8 cellular contexts compared by ENCODE assay signal in genomic region chr1:111656093-111657017, GRCh38. TPM values are rescaled to one million over a fixed set of nuclear protein-coding genes. Genes with fewer than 3 reads are reported as not detected.
A peak's percentile ranks its signal among the peaks of the same experiment; 100 is the strongest.
DNase-seq lines count a peak whose midpoint lies in the region; ATAC-seq and TF ChIP-seq lines count a peak whose summit lies in the region.

No MANE protein-coding gene starts in this region.

- H3K9me3 Mint-ChIP-seq in Caco-2 (ENCODE audit: unreplicated experiment): no peaks in the 10 kb centered on the region
- H3K9me3 Mint-ChIP-seq in H9: no peaks in the 10 kb centered on the region

- H4K5ac ChIP-seq in H9 (ENCODE audit: insufficient read length, low read depth, low read length): no peak overlapping the region
- H4K5ac ChIP-seq in mesendoderm (ENCODE audit: low read length): no peak overlapping the region

- no peaks in the 10 kb centered on the region for H3K9me2 ChIP-seq in PC-9 (ENCODE audit: insufficient read depth)

- H3K4me3 ChIP-seq in Caco-2 (ENCODE audit: low read depth, low read length) (no peak overlapping the region), PC-9 (no peak overlapping the region), dorsolateral prefrontal cortex (no peak overlapping the region), mesendoderm (ENCODE audit: low read length) (no peak overlapping the region)

- TF ChIP-seq CTCF in Caco-2 (IDR thresholded peaks at IDR 0.05; ENCODE audit: insufficient read depth in 1 of 2, low read depth in 1 of 2, low read length in 1 of 2, severe bottlenecking in 1 of 2, unreplicated experiment in 1 of 2) (peak; percentile 36 to 44), H9 (conservative IDR thresholded peaks at IDR 0.05) (peak; percentile 68), PC-9 (conservative IDR thresholded peaks at IDR 0.05) (peak; percentile 92), dorsolateral prefrontal cortex (IDR thresholded peaks at IDR 0.05 in 54 of 56, conservative IDR thresholded peaks at IDR 0.05 in 2 of 56; ENCODE audit: low read depth in 1 of 56, partially characterized antibody in 56 of 56) (peak; percentile 21 to 91 (median 70))

- H3K14ac ChIP-seq in H9 (ENCODE audit: insufficient read depth, low read length): no peak overlapping the region

- H2AK5ac ChIP-seq in H9 (ENCODE audit: insufficient read length, low read length): no peak overlapping the region
- H2AK5ac ChIP-seq in mesendoderm (ENCODE audit: low read length): no peak overlapping the region

- H3T11ph ChIP-seq in H9 (ENCODE audit: low read length): no peak overlapping the region

- no peak overlapping the region for H3K18ac ChIP-seq in H9 (ENCODE audit: insufficient read length, low read depth, low read length)
- H3K18ac ChIP-seq in mesendoderm (ENCODE audit: low read length): no peak overlapping the region

- no peak overlapping the region for H4K8ac ChIP-seq in H9 (replicated peaks; ENCODE audit: insufficient read length, low read depth, low read length)
- no peak overlapping the region for H4K8ac ChIP-seq in mesendoderm (ENCODE audit: low read depth, low read length)

- H3K9ac ChIP-seq in H9 (ENCODE audit: extremely low read depth, insufficient read length, low read length) (no peak overlapping the region), mesendoderm (ENCODE audit: low read length) (no peak overlapping the region)

- no CpG with 5 or more reads among the region's 5 CpGs for WGBS in H9 (ENCODE audit: extremely low coverage, insufficient read length, low lambda C conversion rate)
- 100% methylated on average over 1 of the region's 5 CpGs for WGBS in mesendoderm (ENCODE audit: extremely low coverage, insufficient coverage, low lambda C conversion rate)

- BruUV-seq in Caco-2 (replicated peaks; lab: Mats Ljungman, UMichigan): no TSS peak
- BruUV-seq in PC-9 (replicated peaks; lab: Mats Ljungman, UMichigan): no TSS peak

- H3K9me3 ChIP-seq in Caco-2 (no peaks in the 10 kb centered on the region), H9 (ENCODE audit: control insufficient read depth, low read depth, low read length) (no peaks in the 10 kb centered on the region), PC-9 (ENCODE audit: insufficient read depth, low read depth) (no peaks in the 10 kb centered on the region)

- no peak overlapping the region for H2BK120ac ChIP-seq in H9 (ENCODE audit: low read depth, low read length, poor library complexity, severe bottlenecking)
- no peak overlapping the region for H2BK120ac ChIP-seq in mesendoderm (ENCODE audit: low read depth, low read length)

- peaks cover 34% of the 10 kb centered on the region for H3F3A ChIP-seq in PC-9 (ENCODE audit: insufficient read depth, low read depth)

- peak overlapping the region; percentile 51 for H3K27ac Mint-ChIP-seq in Caco-2 (ENCODE audit: unreplicated experiment)
- H3K27ac Mint-ChIP-seq in H9: peak overlapping the region in 2 of 3 experiments; percentile 8 to 78; a peak in 2 of 7 replicates

- H2AFZ ChIP-seq in H9 (ENCODE audit: low read length) (no peak overlapping the region), PC-9 (no peak overlapping the region)

- CTCF ChIA-PET in Caco-2 (lab: Charles Lee) (interaction anchor here (0.6 kb wide), 1 partner anchor 139 kb away, joined by 5 read pairs; no protein-coding TSS in a partner anchor), PC-9 (lab: Charles Lee) (interaction anchor here (1.0 kb wide), 1 partner anchor 148 kb away, joined by 4 read pairs; no protein-coding TSS in a partner anchor)

- H2BK15ac ChIP-seq in H9 (ENCODE audit: low read depth, low read length) (no peak overlapping the region), mesendoderm (replicated peaks; ENCODE audit: low read depth) (no peak overlapping the region)

- H2BK20ac ChIP-seq in H9 (ENCODE audit: low read depth, low read length, poor library complexity, severe bottlenecking): no peak overlapping the region

- DNase-seq in Caco-2 (peak in 1 of 2 experiments; percentile 48), H9 (no peak), PC-9 (peak; percentile 20 to 59), dorsolateral prefrontal cortex (peak in 1 of 10 donors; percentile 29), mesendoderm (peak; percentile 65), activated gamma-delta T cell (lab: John Stamatoyannopoulos, UW) (no peak)

- H3K4me1 Mint-ChIP-seq in Caco-2 (ENCODE audit: low read depth, unreplicated experiment) (peaks cover 21% of the 10 kb centered on the region), H9 (peaks cover 10 to 21% of the 10 kb centered on the region in 2 experiments)

- H3K27me3 ChIP-seq in Caco-2 (replicated peaks; ENCODE audit: control insufficient read depth, insufficient read depth, low read length) (no peaks in the 10 kb centered on the region), H9 (ENCODE audit: insufficient read depth, low read length) (no peaks in the 10 kb centered on the region), PC-9 (ENCODE audit: insufficient read depth, low read depth) (no peaks in the 10 kb centered on the region), dorsolateral prefrontal cortex (no peaks in the 10 kb centered on the region), mesendoderm (ENCODE audit: insufficient read depth, low read length, poor library complexity) (no peaks in the 10 kb centered on the region)

- no peak overlapping the region for H3K23ac ChIP-seq in H9 (ENCODE audit: insufficient read length, low read depth, low read length)
- no peak overlapping the region for H3K23ac ChIP-seq in mesendoderm (ENCODE audit: low read length)

- H3K56ac ChIP-seq in H9 (ENCODE audit: insufficient read length, low read depth, low read length) (no peak overlapping the region), mesendoderm (ENCODE audit: low read length) (no peak overlapping the region)

- intact Hi-C loops in Caco-2 (cut with micrococcal nuclease; ENCODE audit: unreplicated experiment) (loop anchor here (1.0 kb wide), 2 partner anchors 148 to 175 kb away; no protein-coding TSS in a partner anchor), PC-9 (cut with micrococcal nuclease; ENCODE audit: unreplicated experiment) (loop anchor here (1.0 to 5.0 kb wide), 4 partner anchors 101 to 434 kb away; partner anchors contain the start of gene DDX20), dorsolateral prefrontal cortex (cut with DNase I) (loop anchor here (1.0 to 5.0 kb wide), 4 partner anchors 147 to 175 kb away; no protein-coding TSS in a partner anchor)

- H2BK5ac ChIP-seq in H9 (ENCODE audit: insufficient read length, low read length): no peak overlapping the region
- H2BK5ac ChIP-seq in mesendoderm (ENCODE audit: low read length): no peak overlapping the region

- peaks cover 26% of the 10 kb centered on the region for H3K4me1 ChIP-seq in Caco-2
- H3K4me1 ChIP-seq in H9 (ENCODE audit: insufficient read depth, low read length): no peaks in the 10 kb centered on the region
- peaks cover 25% of the 10 kb centered on the region for H3K4me1 ChIP-seq in PC-9 (replicated peaks; ENCODE audit: insufficient read depth)
- no peaks in the 10 kb centered on the region for H3K4me1 ChIP-seq in mesendoderm (ENCODE audit: control insufficient read depth, low read depth, low read length)

- no peak overlapping the region for H2BK12ac ChIP-seq in H9 (ENCODE audit: insufficient read length, low read depth, low read length)

- H3K4ac ChIP-seq in H9 (ENCODE audit: low read depth, low read length): no peak overlapping the region
- no peak overlapping the region for H3K4ac ChIP-seq in mesendoderm (ENCODE audit: low read depth, low read length)

- POLR2A ChIA-PET in Caco-2 (lab: Charles Lee) (no interaction called here), PC-9 (lab: Charles Lee; ENCODE audit: unreplicated experiment) (no interaction called here)

- no peak overlapping the region for H3K4me3 Mint-ChIP-seq in Caco-2 (ENCODE audit: unreplicated experiment)
- no peak overlapping the region for H3K4me3 Mint-ChIP-seq in H9

- H3K27ac ChIP-seq in H9 (ENCODE audit: insufficient read length, low read depth, low read length) (no peak overlapping the region), PC-9 (no peak overlapping the region), dorsolateral prefrontal cortex (peak overlapping the region in 24 of 59 donors; percentile 1 to 57 (median 24)), mesendoderm (ENCODE audit: low read depth, low read length) (no peak overlapping the region)

- H3K4me2 ChIP-seq in H9 (ENCODE audit: insufficient read depth, insufficient read length, low read length) (no peak overlapping the region), PC-9 (no peak overlapping the region), mesendoderm (ENCODE audit: low read length) (no peak overlapping the region)

- H3K23me2 ChIP-seq in H9 (ENCODE audit: insufficient read length, low read depth, low read length, poor library complexity, severe bottlenecking): no peaks in the 10 kb centered on the region

- H3K79me1 ChIP-seq in H9 (ENCODE audit: insufficient read depth, low read depth, low read length, poor library complexity, severe bottlenecking) (peaks cover 9% of the 10 kb centered on the region), mesendoderm (ENCODE audit: low read length) (no peaks in the 10 kb centered on the region)

- no peak overlapping the region for H4K91ac ChIP-seq in H9 (ENCODE audit: insufficient read length, low read depth, low read length)

- H3K36me3 ChIP-seq in Caco-2 (ENCODE audit: control insufficient read depth, insufficient read depth, low read length) (no peaks in the 10 kb centered on the region), PC-9 (ENCODE audit: low read depth) (peaks cover 3% of the 10 kb centered on the region; the same call in 1 of the 2 replicates), mesendoderm (ENCODE audit: control insufficient read depth, insufficient read depth, low read length) (no peaks in the 10 kb centered on the region)

- no peaks in the 10 kb centered on the region for H4K20me1 ChIP-seq in H9 (ENCODE audit: control insufficient read depth, insufficient read depth, insufficient read length)
- peaks cover 6% of the 10 kb centered on the region; the same call in 1 of the 2 replicates for H4K20me1 ChIP-seq in PC-9 (ENCODE audit: insufficient read depth)

- ATAC-seq in GM19023 (IDR thresholded peaks at IDR 0.05; ENCODE audit: unreplicated experiment) (no peak), HG03520 (IDR thresholded peaks at IDR 0.05; ENCODE audit: unreplicated experiment) (no peak)

- peaks cover 10% of the 10 kb centered on the region for H3K36me3 Mint-ChIP-seq in Caco-2 (ENCODE audit: insufficient read depth, unreplicated experiment)
- H3K36me3 Mint-ChIP-seq in H9 (ENCODE audit: insufficient read depth in 1 of 3, low read depth in 3 of 3): no peaks in the 10 kb centered on the region

- H3K79me2 ChIP-seq in H9 (ENCODE audit: insufficient read depth, low read length): no peaks in the 10 kb centered on the region; the same call in 1 of the 2 replicates
- peaks cover 38% of the 10 kb centered on the region for H3K79me2 ChIP-seq in PC-9 (ENCODE audit: low read depth)
- H3K79me2 ChIP-seq in mesendoderm (ENCODE audit: control insufficient read depth, insufficient read depth, low read length): peaks cover 5% of the 10 kb centered on the region

- H3K27me3 Mint-ChIP-seq in Caco-2 (ENCODE audit: insufficient read depth, unreplicated experiment) (no peaks in the 10 kb centered on the region), H9 (ENCODE audit: low read depth) (no peaks in the 10 kb centered on the region)

RNA-seq across cellular contexts. Expression of gene RAP1A, which starts 36.8 kb away (rescaled TPM):
- total RNA-seq in Caco-2 (2022): 60.1 and 64.1 TPM in 2 replicates
- total RNA-seq in H9 (2021): 26.7 and 28.3 TPM in 2 replicates
- total RNA-seq in PC-9 (2021): 45.4 and 55.2 TPM in 2 replicates
- total RNA-seq in dorsolateral prefrontal cortex: 10 to 100 TPM; 40.2 to 95.0 (median 58.6) TPM
- polyA plus RNA-seq in mesendoderm (2013, experiment 1 of 2): 46.5 TPM
- 49.2 TPM for polyA plus RNA-seq in mesendoderm (2013, experiment 2 of 2)

Comparison
In these comparisons a context has a peak if more than half of its experiments do, and no peak if none do; other contexts are left out.
1. DNase-seq: peak in PC-9 (2 of 2) and mesendoderm (single experiment); none in H9 (single experiment) and activated gamma-delta T cell (single experiment).
2. CTCF ChIP-seq: peak in every context shown above with its lines; median percentile 92 in PC-9; 70 in dorsolateral prefrontal cortex; 68 in H9; 40 in Caco-2.